1 cellular context compared by ENCODE assay signal in genomic region chr1:11473635-11474034, GRCh38.
TF ChIP-seq lines count a peak whose summit lies in the region.

No MANE protein-coding gene starts in this region.

TF ChIP-seq in K562, 482 proteins besides CTCF, POLR2A, EP300 and RAD21 (continued from another document):
- TF ChIP-seq RERE (CRISPR knock-in tag; IDR thresholded peaks at IDR 0.05; ENCODE audit: borderline replicate concordance), result no peak
TF ChIP-seq in K562: peak in this region for 17.
